ENCODE assay signal across 8 cellular contexts in genomic region chr3:71129611-71130515, GRCh38.
DNase-seq lines count a peak whose midpoint lies in the region; ATAC-seq and TF ChIP-seq lines count a peak whose summit lies in the region.

No MANE protein-coding gene starts in this region.

- H3K4me3 ChIP-seq in GM08714 (ENCODE audit: low read length) = peak overlapping the region; percentile 84
- peak overlapping the region; percentile 88 for H3K4me3 ChIP-seq in NB4 (ENCODE audit: low read depth, low read length)
- peak overlapping the region; percentile 47 for H3K4me3 ChIP-seq in iPS-18a (ENCODE audit: low read length)
- H3K4me3 ChIP-seq in skeletal muscle tissue (ENCODE audit: low read length in 3 of 3) = peak overlapping the region; percentile 64 to 80 (median 66)

- H3K36me3 ChIP-seq in iPS-18a (ENCODE audit: control insufficient read depth, low read depth, low read length) (no peaks in the 10 kb centered on the region), skeletal muscle tissue (ENCODE audit: control insufficient read depth in 3 of 3, insufficient read depth in 3 of 3, low read length in 3 of 3) (no peaks in the 10 kb centered on the region)

- TF ChIP-seq POLR2A in NB4 (IDR thresholded peaks at IDR 0.05; ENCODE audit: extremely low read depth, insufficient read length) = peak; percentile 11

- H3K27me3 ChIP-seq in iPS-18a (ENCODE audit: control insufficient read depth, insufficient read depth, low read length) = no peaks in the 10 kb centered on the region
- no peaks in the 10 kb centered on the region for H3K27me3 ChIP-seq in skeletal muscle tissue (ENCODE audit: control insufficient read depth in 3 of 3, insufficient read depth in 3 of 3, low read length in 3 of 3)

- ATAC-seq in GM21619 (IDR thresholded peaks at IDR 0.05; ENCODE audit: unreplicated experiment) = no peak
- ATAC-seq in HG02610 (IDR thresholded peaks at IDR 0.05; ENCODE audit: unreplicated experiment) = no peak

- peak overlapping the region; percentile 37 for H3K9ac ChIP-seq in iPS-18a (ENCODE audit: low read length)
- H3K9ac ChIP-seq in skeletal muscle tissue (ENCODE audit: low read depth in 1 of 3, low read length in 3 of 3) = peak overlapping the region; percentile 35 to 66 (median 66)

- H3K4me1 ChIP-seq in iPS-18a (ENCODE audit: control insufficient read depth, low read depth, low read length) (peaks cover 69% of the 10 kb centered on the region), skeletal muscle tissue (ENCODE audit: control insufficient read depth in 3 of 3, insufficient read depth in 3 of 3, low read length in 3 of 3) (peaks cover 0 to 12% (median 8%) of the 10 kb centered on the region in 3 donors)

- H3K9me3 ChIP-seq in iPS-18a (ENCODE audit: control insufficient read depth, low read depth, low read length) (no peaks in the 10 kb centered on the region), skeletal muscle tissue (ENCODE audit: control insufficient read depth in 3 of 3, low read length in 3 of 3) (no peaks in the 10 kb centered on the region)

- no peak for TF ChIP-seq CTCF in NB4 (IDR thresholded peaks at IDR 0.05; ENCODE audit: low read depth, low read length)

- H3K27ac ChIP-seq in angular gyrus (ENCODE audit: low read depth, low read length) = peak overlapping the region; percentile 70
- H3K27ac ChIP-seq in iPS-18a (ENCODE audit: low read length) = peak overlapping the region; percentile 40
- peak overlapping the region; percentile 78 for H3K27ac ChIP-seq in skeletal muscle tissue (ENCODE audit: low read depth, low read length)

- DNase-seq in NB4 (ENCODE audit: low read depth) (peak; percentile 46), cortex of kidney (lab: John Stamatoyannopoulos, UW) (no peak)
